Comparison of ENCODE assay signal across 22 cellular contexts in the genomic region with DNA sequence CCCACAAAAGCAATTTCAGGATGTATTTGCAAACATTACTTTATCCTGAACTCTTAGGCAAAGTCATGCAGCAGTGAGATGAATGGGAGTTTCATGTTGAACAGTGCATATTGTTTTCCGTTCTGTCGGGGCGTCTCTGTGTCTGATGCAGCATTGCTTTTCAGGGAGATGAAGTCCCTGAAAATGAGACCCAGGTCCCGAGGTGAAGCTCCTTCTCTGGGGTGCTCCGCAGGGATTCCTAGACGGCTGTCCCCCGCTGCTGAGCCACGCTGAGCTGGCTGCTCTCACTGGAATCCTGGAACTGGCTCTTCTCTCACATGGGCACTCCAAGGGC. TPM values are rescaled to one million over a fixed set of nuclear protein-coding genes. Genes with fewer than 3 reads are reported as not detected.
DNase-seq lines count a peak whose midpoint lies in the region; ATAC-seq and TF ChIP-seq lines count a peak whose summit lies in the region.
"Had no signal": no experiment of that assay in that cellular context is flagged by ENCODE, and none has a peak within 500 bp of the region (broad histone marks: within the 10 kb centered on the region; RNA-seq: fewer than 3 reads in every experiment).

No MANE protein-coding gene starts in this region.

- H3K4me3 ChIP-seq in mesenchymal stem cell (ENCODE audit: insufficient read depth in 1 of 2, low read depth in 1 of 2, low read length in 2 of 2): no peak overlapping the region
- no peak overlapping the region for H3K4me3 ChIP-seq in mesendoderm (ENCODE audit: low read length)
- H3K4me3 ChIP-seq: GM23338, hepatocyte, prostate gland, sigmoid colon, upper lobe of left lung had no signal

- H3K79me1 ChIP-seq in mesenchymal stem cell (replicated peaks; ENCODE audit: low read length, poor library complexity, severe bottlenecking) (no peaks in the 10 kb centered on the region), mesendoderm (ENCODE audit: low read length) (no peaks in the 10 kb centered on the region)

- no peak overlapping the region for H4K91ac ChIP-seq in mesenchymal stem cell (ENCODE audit: low read length)

- H4K8ac ChIP-seq in mesenchymal stem cell (ENCODE audit: low read length) (no peak overlapping the region), mesendoderm (ENCODE audit: low read depth, low read length) (no peak overlapping the region)

- H3K36me3 Mint-ChIP-seq in T-helper 17 cell (ENCODE audit: low read depth) (no peaks in the 10 kb centered on the region), glutamatergic neuron (ENCODE audit: unreplicated experiment) (no peaks in the 10 kb centered on the region)
- H3K36me3 Mint-ChIP-seq: CD4-positive, CD25-positive, alpha-beta regulatory T cell had no signal

- no peak overlapping the region for H2AFZ ChIP-seq in mesenchymal stem cell (ENCODE audit: low read depth, low read length)
- H2AFZ ChIP-seq: hepatocyte had no signal

- H3K14ac ChIP-seq in mesenchymal stem cell (ENCODE audit: low read length in 2 of 2): peak overlapping the region in 1 of 2 experiments; percentile 32

- H3K27me3 Mint-ChIP-seq in T-helper 17 cell (peaks cover 37% of the 10 kb centered on the region), glutamatergic neuron (ENCODE audit: unreplicated experiment) (peaks cover 3% of the 10 kb centered on the region)

- H3K4me3 Mint-ChIP-seq in T-helper 17 cell: no peak overlapping the region
- no peak overlapping the region for H3K4me3 Mint-ChIP-seq in glutamatergic neuron (ENCODE audit: unreplicated experiment)
- H3K4me3 Mint-ChIP-seq: activated B cell treated with CpG ODN at 0.5 μM for 24 hours; central memory CD8-positive, alpha-beta T cell; GM23338 had no signal

- H2BK5ac ChIP-seq in mesenchymal stem cell (ENCODE audit: low read depth, low read length, poor library complexity, severe bottlenecking) (no peak overlapping the region), mesendoderm (ENCODE audit: low read length) (no peak overlapping the region)

- no peak overlapping the region for H3K4me2 ChIP-seq in mesenchymal stem cell (ENCODE audit: low read length, poor library complexity, severe bottlenecking)
- H3K4me2 ChIP-seq in mesendoderm (ENCODE audit: low read length): no peak overlapping the region
- H3K4me2 ChIP-seq: GM23338, hepatocyte had no signal

- peak overlapping the region in 1 of 2 experiments; percentile 57 for H3K4ac ChIP-seq in mesenchymal stem cell (ENCODE audit: low read depth in 1 of 2, low read length in 2 of 2)
- H3K4ac ChIP-seq in mesendoderm (ENCODE audit: low read depth, low read length): no peak overlapping the region

- H3K36me3 ChIP-seq in mesenchymal stem cell (ENCODE audit: control insufficient read depth in 1 of 2, insufficient read depth in 2 of 2, low read depth in 1 of 2, low read length in 2 of 2) (no peaks in the 10 kb centered on the region), mesendoderm (ENCODE audit: control insufficient read depth, insufficient read depth, low read length) (no peaks in the 10 kb centered on the region)
- H3K36me3 ChIP-seq: neutrophil, prostate gland, sigmoid colon, upper lobe of left lung had no signal

- H3K9ac ChIP-seq in mesenchymal stem cell (ENCODE audit: low read length): no peak overlapping the region
- no peak overlapping the region for H3K9ac ChIP-seq in mesendoderm (ENCODE audit: low read length)

- peaks cover 19% of the 10 kb centered on the region for H3K4me1 Mint-ChIP-seq in T-helper 17 cell
- H3K4me1 Mint-ChIP-seq in glutamatergic neuron (ENCODE audit: low read depth, unreplicated experiment): no peaks in the 10 kb centered on the region
- H3K4me1 Mint-ChIP-seq: central memory CD8-positive, alpha-beta T cell; GM23338 had no signal

- no peak overlapping the region for H3K56ac ChIP-seq in mesendoderm (ENCODE audit: low read length)

- H3K27me3 ChIP-seq in mesenchymal stem cell (ENCODE audit: control insufficient read depth in 1 of 2, insufficient read depth in 1 of 2, low read length in 2 of 2) (no peaks in the 10 kb centered on the region), mesendoderm (ENCODE audit: insufficient read depth, low read length, poor library complexity) (no peaks in the 10 kb centered on the region)
- H3K27me3 ChIP-seq: hepatocyte, sigmoid colon, upper lobe of left lung had no signal

- H4K5ac ChIP-seq in mesendoderm (ENCODE audit: low read length): no peak overlapping the region

- H3K18ac ChIP-seq in mesenchymal stem cell (ENCODE audit: low read depth in 1 of 2, low read length in 2 of 2) (peak overlapping the region; percentile 47 to 87), mesendoderm (ENCODE audit: low read length) (no peak overlapping the region)

- H3K9me3 ChIP-seq in T-helper 17 cell (ENCODE audit: control insufficient read depth, low read length, poor library complexity, severe bottlenecking): no peaks in the 10 kb centered on the region
- H3K9me3 ChIP-seq in mesenchymal stem cell (ENCODE audit: control insufficient read depth, low read length): no peaks in the 10 kb centered on the region
- H3K9me3 ChIP-seq: neutrophil, prostate gland, sigmoid colon, upper lobe of left lung had no signal

- H3K23ac ChIP-seq in mesenchymal stem cell (ENCODE audit: low read length in 2 of 2) (peak overlapping the region in 1 of 2 experiments; percentile 37), mesendoderm (ENCODE audit: low read length) (no peak overlapping the region)

- no peak overlapping the region for H2BK15ac ChIP-seq in mesenchymal stem cell (ENCODE audit: low read depth, poor library complexity, severe bottlenecking)
- no peak overlapping the region for H2BK15ac ChIP-seq in mesendoderm (replicated peaks; ENCODE audit: low read depth)

- H3K27ac Mint-ChIP-seq in T-helper 17 cell (peak overlapping the region; percentile 43), glutamatergic neuron (ENCODE audit: unreplicated experiment) (no peak overlapping the region)
- H3K27ac Mint-ChIP-seq: activated B cell treated with CpG ODN at 0.5 μM for 24 hours, GM23338 had no signal

- TF ChIP-seq CTCF in glutamatergic neuron (IDR thresholded peaks at IDR 0.05; ENCODE audit: partially characterized antibody, unreplicated experiment): no peak

- H2BK12ac ChIP-seq in mesenchymal stem cell (ENCODE audit: low read length in 2 of 2): peak overlapping the region; percentile 35 to 86

- H3K9me3 Mint-ChIP-seq in glutamatergic neuron (ENCODE audit: unreplicated experiment): no peaks in the 10 kb centered on the region
- H3K9me3 Mint-ChIP-seq: activated B cell treated with CpG ODN at 0.5 μM for 24 hours; central memory CD8-positive, alpha-beta T cell; GM23338 had no signal

- H3K27ac ChIP-seq in mesenchymal stem cell (ENCODE audit: low read length, poor library complexity, severe bottlenecking) (no peak overlapping the region), mesendoderm (ENCODE audit: low read depth, low read length) (no peak overlapping the region)
- H3K27ac ChIP-seq: prostate gland had no signal

- DNase-seq in stimulated activated CD4-positive, alpha-beta T cell treated with anti-CD3 and anti-CD28 coated beads, Interleukin-15, amount 100 ng/mL, for 24 hours: peak; percentile 26
- no peak for DNase-seq in stimulated activated CD4-positive, alpha-beta T cell treated with anti-CD3 and anti-CD28 coated beads, Interleukin-4, amount 100 ng/mL, for 1 hour
- DNase-seq in T-helper 17 cell (no peak), mesenchymal stem cell (no peak), glutamatergic neuron (no peak), HuH-7 (ENCODE audit: low spot score) (no peak), mesendoderm (no peak)
- DNase-seq: activated B cell treated with CpG ODN at 0.5 μM for 24 hours, DMS 273 treated with DMSO at 0.1 percent for 48 hours, left cardiac atrium, NCI-H1417 treated with DMSO at 0.1 percent for 48 hours, NCI-H2081 treated with DMSO at 0.1 percent for 48 hours, NCI-H226, NCI-H69, sigmoid colon, upper lobe of left lung had no signal

- H2BK120ac ChIP-seq in mesenchymal stem cell (ENCODE audit: low read depth, low read length) (no peak overlapping the region), mesendoderm (ENCODE audit: low read depth, low read length) (no peak overlapping the region)

- no peak for ATAC-seq in T-helper 17 cell
- ATAC-seq: GM23338, left cardiac atrium had no signal

- H2AK5ac ChIP-seq in mesenchymal stem cell (ENCODE audit: low read length, severe bottlenecking) (no peak overlapping the region), mesendoderm (ENCODE audit: low read length) (no peak overlapping the region)

- WGBS in mesenchymal stem cell: 90% methylated on average over 8 of the region's 8 CpGs
- no CpG with 5 or more reads among the region's 8 CpGs for WGBS in mesendoderm (ENCODE audit: extremely low coverage, insufficient coverage, low lambda C conversion rate)

- no peaks in the 10 kb centered on the region for H3K79me2 ChIP-seq in mesendoderm (ENCODE audit: control insufficient read depth, insufficient read depth, low read length)
- H3K79me2 ChIP-seq: hepatocyte had no signal

- H3K4me1 ChIP-seq in mesenchymal stem cell (ENCODE audit: control insufficient read depth, insufficient read depth, low read depth, low read length) (peaks cover 13% of the 10 kb centered on the region), mesendoderm (ENCODE audit: control insufficient read depth, low read depth, low read length) (no peaks in the 10 kb centered on the region)
- H3K4me1 ChIP-seq: prostate gland had no signal

RNA-seq across cellular contexts. Expression of a gene that starts 31.1 kb away (rescaled TPM):
- total RNA-seq in T-helper 17 cell (10 to 100 TPM in 1 of 2 donors, 1 to 10 TPM in 1; 2.4 to 28.0 TPM), glutamatergic neuron (ENCODE audit: unreplicated experiment) (17.6 TPM)
- 253 TPM for polyA plus RNA-seq in mesenchymal stem cell (2013, experiment 1 of 2)
- polyA plus RNA-seq in mesenchymal stem cell (2013, experiment 2 of 2): 270 TPM
- polyA plus RNA-seq in mesendoderm (2013, experiment 1 of 2): 228 TPM
- polyA plus RNA-seq in mesendoderm (2013, experiment 2 of 2): 229 TPM

RNA-seq across cellular contexts. Expression of a gene that starts 44.6 kb away (rescaled TPM):
- total RNA-seq in T-helper 17 cell: 1 to 10 TPM in 1 of 2 donors, under 1 TPM in 1; 0.55 to 4.1 TPM
- polyA plus RNA-seq in mesenchymal stem cell (2013, experiment 1 of 2): 0.07 TPM
- polyA plus RNA-seq in mesenchymal stem cell (2013, experiment 2 of 2): 0.12 TPM
- total RNA-seq in glutamatergic neuron (ENCODE audit: unreplicated experiment): 0.37 TPM
- polyA plus RNA-seq in mesendoderm (2013, experiment 1 of 2): 0.15 TPM
- 0.15 TPM for polyA plus RNA-seq in mesendoderm (2013, experiment 2 of 2)
- total RNA-seq: activated B cell treated with CpG ODN at 0.5 μM for 24 hours had no signal
- polyA plus RNA-seq: CD4-positive, CD25-positive, alpha-beta regulatory T cell had no signal
